1 cellular context compared by ENCODE assay signal in genomic region chr1:9539165-9539828, GRCh38.
A peak's percentile ranks its signal among the peaks of the same experiment; 100 is the strongest.
TF ChIP-seq lines count a peak whose summit lies in the region.

A gene with protein sequence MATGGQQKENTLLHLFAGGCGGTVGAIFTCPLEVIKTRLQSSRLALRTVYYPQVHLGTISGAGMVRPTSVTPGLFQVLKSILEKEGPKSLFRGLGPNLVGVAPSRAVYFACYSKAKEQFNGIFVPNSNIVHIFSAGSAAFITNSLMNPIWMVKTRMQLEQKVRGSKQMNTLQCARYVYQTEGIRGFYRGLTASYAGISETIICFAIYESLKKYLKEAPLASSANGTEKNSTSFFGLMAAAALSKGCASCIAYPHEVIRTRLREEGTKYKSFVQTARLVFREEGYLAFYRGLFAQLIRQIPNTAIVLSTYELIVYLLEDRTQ (plus strand): TSS chr1:9539465. CDS start chr1:9539692, 227 bp downstream.

TF ChIP-seq in K562, 482 proteins besides CTCF, POLR2A, EP300 and RAD21 (continued from another document and continues in another):
- TF ChIP-seq, protein P1, sequence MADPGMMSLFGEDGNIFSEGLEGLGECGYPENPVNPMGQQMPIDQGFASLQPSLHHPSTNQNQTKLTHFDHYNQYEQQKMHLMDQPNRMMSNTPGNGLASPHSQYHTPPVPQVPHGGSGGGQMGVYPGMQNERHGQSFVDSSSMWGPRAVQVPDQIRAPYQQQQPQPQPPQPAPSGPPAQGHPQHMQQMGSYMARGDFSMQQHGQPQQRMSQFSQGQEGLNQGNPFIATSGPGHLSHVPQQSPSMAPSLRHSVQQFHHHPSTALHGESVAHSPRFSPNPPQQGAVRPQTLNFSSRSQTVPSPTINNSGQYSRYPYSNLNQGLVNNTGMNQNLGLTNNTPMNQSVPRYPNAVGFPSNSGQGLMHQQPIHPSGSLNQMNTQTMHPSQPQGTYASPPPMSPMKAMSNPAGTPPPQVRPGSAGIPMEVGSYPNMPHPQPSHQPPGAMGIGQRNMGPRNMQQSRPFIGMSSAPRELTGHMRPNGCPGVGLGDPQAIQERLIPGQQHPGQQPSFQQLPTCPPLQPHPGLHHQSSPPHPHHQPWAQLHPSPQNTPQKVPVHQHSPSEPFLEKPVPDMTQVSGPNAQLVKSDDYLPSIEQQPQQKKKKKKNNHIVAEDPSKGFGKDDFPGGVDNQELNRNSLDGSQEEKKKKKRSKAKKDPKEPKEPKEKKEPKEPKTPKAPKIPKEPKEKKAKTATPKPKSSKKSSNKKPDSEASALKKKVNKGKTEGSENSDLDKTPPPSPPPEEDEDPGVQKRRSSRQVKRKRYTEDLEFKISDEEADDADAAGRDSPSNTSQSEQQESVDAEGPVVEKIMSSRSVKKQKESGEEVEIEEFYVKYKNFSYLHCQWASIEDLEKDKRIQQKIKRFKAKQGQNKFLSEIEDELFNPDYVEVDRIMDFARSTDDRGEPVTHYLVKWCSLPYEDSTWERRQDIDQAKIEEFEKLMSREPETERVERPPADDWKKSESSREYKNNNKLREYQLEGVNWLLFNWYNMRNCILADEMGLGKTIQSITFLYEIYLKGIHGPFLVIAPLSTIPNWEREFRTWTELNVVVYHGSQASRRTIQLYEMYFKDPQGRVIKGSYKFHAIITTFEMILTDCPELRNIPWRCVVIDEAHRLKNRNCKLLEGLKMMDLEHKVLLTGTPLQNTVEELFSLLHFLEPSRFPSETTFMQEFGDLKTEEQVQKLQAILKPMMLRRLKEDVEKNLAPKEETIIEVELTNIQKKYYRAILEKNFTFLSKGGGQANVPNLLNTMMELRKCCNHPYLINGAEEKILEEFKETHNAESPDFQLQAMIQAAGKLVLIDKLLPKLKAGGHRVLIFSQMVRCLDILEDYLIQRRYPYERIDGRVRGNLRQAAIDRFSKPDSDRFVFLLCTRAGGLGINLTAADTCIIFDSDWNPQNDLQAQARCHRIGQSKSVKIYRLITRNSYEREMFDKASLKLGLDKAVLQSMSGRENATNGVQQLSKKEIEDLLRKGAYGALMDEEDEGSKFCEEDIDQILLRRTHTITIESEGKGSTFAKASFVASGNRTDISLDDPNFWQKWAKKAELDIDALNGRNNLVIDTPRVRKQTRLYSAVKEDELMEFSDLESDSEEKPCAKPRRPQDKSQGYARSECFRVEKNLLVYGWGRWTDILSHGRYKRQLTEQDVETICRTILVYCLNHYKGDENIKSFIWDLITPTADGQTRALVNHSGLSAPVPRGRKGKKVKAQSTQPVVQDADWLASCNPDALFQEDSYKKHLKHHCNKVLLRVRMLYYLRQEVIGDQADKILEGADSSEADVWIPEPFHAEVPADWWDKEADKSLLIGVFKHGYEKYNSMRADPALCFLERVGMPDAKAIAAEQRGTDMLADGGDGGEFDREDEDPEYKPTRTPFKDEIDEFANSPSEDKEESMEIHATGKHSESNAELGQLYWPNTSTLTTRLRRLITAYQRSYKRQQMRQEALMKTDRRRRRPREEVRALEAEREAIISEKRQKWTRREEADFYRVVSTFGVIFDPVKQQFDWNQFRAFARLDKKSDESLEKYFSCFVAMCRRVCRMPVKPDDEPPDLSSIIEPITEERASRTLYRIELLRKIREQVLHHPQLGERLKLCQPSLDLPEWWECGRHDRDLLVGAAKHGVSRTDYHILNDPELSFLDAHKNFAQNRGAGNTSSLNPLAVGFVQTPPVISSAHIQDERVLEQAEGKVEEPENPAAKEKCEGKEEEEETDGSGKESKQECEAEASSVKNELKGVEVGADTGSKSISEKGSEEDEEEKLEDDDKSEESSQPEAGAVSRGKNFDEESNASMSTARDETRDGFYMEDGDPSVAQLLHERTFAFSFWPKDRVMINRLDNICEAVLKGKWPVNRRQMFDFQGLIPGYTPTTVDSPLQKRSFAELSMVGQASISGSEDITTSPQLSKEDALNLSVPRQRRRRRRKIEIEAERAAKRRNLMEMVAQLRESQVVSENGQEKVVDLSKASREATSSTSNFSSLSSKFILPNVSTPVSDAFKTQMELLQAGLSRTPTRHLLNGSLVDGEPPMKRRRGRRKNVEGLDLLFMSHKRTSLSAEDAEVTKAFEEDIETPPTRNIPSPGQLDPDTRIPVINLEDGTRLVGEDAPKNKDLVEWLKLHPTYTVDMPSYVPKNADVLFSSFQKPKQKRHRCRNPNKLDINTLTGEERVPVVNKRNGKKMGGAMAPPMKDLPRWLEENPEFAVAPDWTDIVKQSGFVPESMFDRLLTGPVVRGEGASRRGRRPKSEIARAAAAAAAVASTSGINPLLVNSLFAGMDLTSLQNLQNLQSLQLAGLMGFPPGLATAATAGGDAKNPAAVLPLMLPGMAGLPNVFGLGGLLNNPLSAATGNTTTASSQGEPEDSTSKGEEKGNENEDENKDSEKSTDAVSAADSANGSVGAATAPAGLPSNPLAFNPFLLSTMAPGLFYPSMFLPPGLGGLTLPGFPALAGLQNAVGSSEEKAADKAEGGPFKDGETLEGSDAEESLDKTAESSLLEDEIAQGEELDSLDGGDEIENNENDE (IDR thresholded peaks at IDR 0.05; ENCODE audit: low read depth, low read length), result no peak
- TF ChIP-seq HBP1 (CRISPR knock-in tag; IDR thresholded peaks at IDR 0.05) (no peak), ZBTB34 (CRISPR knock-in tag; IDR thresholded peaks at IDR 0.05) (no peak), BHLHE40 (IDR thresholded peaks at IDR 0.05; ENCODE audit: low read length) (peak; percentile 96), ERF (CRISPR knock-in tag; IDR thresholded peaks at IDR 0.05) (peak; percentile 90), BCL6 (CRISPR knock-in tag; IDR thresholded peaks at IDR 0.05) (no peak), MGA (IDR thresholded peaks at IDR 0.05) (peak; percentile 92), SMARCA5 (IDR thresholded peaks at IDR 0.05) (no peak), TFE3 (CRISPR knock-in tag; IDR thresholded peaks at IDR 0.05) (no peak; the same call in 1 of the 2 replicates), DMBX1 (CRISPR knock-in tag; IDR thresholded peaks at IDR 0.05; ENCODE audit: borderline replicate concordance) (peak; percentile 51), ATF7 (IDR thresholded peaks at IDR 0.05) (peak; percentile 96), BMI1 (IDR thresholded peaks at IDR 0.05; ENCODE audit: low read length) (no peak), NR4A1 (CRISPR knock-in tag; IDR thresholded peaks at IDR 0.05) (no peak), NR4A1 (tag; IDR thresholded peaks at IDR 0.05) (peak; percentile 48; the same call in 1 of the 2 replicates), MCM2 (IDR thresholded peaks at IDR 0.05; ENCODE audit: low read depth) (no peak), ZNF133 (CRISPR knock-in tag; IDR thresholded peaks at IDR 0.05) (no peak), NR3C1 (CRISPR knock-in tag; IDR thresholded peaks at IDR 0.05) (0 out of 2 replicates have a peak, but pooled peaks have one; percentile 12)
- TF ChIP-seq, protein P2, sequence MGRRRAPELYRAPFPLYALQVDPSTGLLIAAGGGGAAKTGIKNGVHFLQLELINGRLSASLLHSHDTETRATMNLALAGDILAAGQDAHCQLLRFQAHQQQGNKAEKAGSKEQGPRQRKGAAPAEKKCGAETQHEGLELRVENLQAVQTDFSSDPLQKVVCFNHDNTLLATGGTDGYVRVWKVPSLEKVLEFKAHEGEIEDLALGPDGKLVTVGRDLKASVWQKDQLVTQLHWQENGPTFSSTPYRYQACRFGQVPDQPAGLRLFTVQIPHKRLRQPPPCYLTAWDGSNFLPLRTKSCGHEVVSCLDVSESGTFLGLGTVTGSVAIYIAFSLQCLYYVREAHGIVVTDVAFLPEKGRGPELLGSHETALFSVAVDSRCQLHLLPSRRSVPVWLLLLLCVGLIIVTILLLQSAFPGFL (CRISPR knock-in tag; IDR thresholded peaks at IDR 0.05), result no peak
- TF ChIP-seq, protein P3, sequence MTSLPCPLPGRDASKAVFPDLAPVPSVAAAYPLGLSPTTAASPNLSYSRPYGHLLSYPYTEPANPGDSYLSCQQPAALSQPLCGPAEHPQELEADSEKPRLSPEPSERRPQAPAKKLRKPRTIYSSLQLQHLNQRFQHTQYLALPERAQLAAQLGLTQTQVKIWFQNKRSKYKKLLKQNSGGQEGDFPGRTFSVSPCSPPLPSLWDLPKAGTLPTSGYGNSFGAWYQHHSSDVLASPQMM (CRISPR knock-in tag; IDR thresholded peaks at IDR 0.05), result no peak
